11 cellular contexts compared by ENCODE assay signal in genomic region chr11:11400635-11401232, GRCh38. TPM values are rescaled to one million over a fixed set of nuclear protein-coding genes. Genes with fewer than 3 reads are reported as not detected.
DNase-seq lines count a peak whose midpoint lies in the region; ATAC-seq and TF ChIP-seq lines count a peak whose summit lies in the region.
"Had no signal": no experiment of that assay in that cellular context is flagged by ENCODE, and none has a peak within 500 bp of the region (broad histone marks: within the 10 kb centered on the region; RNA-seq: fewer than 3 reads in every experiment).

No MANE protein-coding gene starts in this region.

- intact Hi-C loops in ovary (cut with DNase I) = no loop called here

- H3K4me3 Mint-ChIP-seq in WTC11 (no peak overlapping the region), neural crest cell (no peak overlapping the region)
- H3K4me3 Mint-ChIP-seq: activated T-cell treated with anti-CD3 and anti-CD28 coated beads, Interleukin-2, amount 50 U/mL, for 24 hours; naive B cell; stimulated activated naive CD8-positive, alpha-beta T cell treated with anti-CD3 and anti-CD28 coated beads, Interleukin-15, amount 100 ng/mL, for 72 hours had no signal

- H3K9me3 Mint-ChIP-seq in WTC11 (no peaks in the 10 kb centered on the region), neural crest cell (no peaks in the 10 kb centered on the region)
- H3K9me3 Mint-ChIP-seq: activated T-cell treated with anti-CD3 and anti-CD28 coated beads, Interleukin-2, amount 50 U/mL, for 24 hours; naive B cell; stimulated activated naive CD8-positive, alpha-beta T cell treated with anti-CD3 and anti-CD28 coated beads, Interleukin-15, amount 100 ng/mL, for 72 hours had no signal

- no peaks in the 10 kb centered on the region for H3K9me3 ChIP-seq in ovary

- CTCF ChIA-PET in WTC11 (lab: Charles Lee) = interaction anchor here (0.8 to 1.7 kb wide), 3 partner anchors 120 to 387 kb away, joined by 3 to 8 read pairs (median 4); no protein-coding TSS in a partner anchor

- no peak overlapping the region for H3K4me3 ChIP-seq in ovary

- H3K27ac Mint-ChIP-seq in WTC11 (no peak overlapping the region), neural crest cell (ENCODE audit: unreplicated experiment) (no peak overlapping the region)
- H3K27ac Mint-ChIP-seq: activated T-cell treated with anti-CD3 and anti-CD28 coated beads, Interleukin-2, amount 50 U/mL, for 24 hours; stimulated activated naive CD8-positive, alpha-beta T cell treated with anti-CD3 and anti-CD28 coated beads, Interleukin-15, amount 100 ng/mL, for 72 hours had no signal

- no peaks in the 10 kb centered on the region for H3K4me1 ChIP-seq in ovary (ENCODE audit: insufficient read depth)

- no peak for TF ChIP-seq EP300 in ovary (IDR thresholded peaks at IDR 0.05)

- TF ChIP-seq CTCF in WTC11 (IDR thresholded peaks at IDR 0.05) (peak; percentile 44), neural crest cell (conservative IDR thresholded peaks at IDR 0.05) (peak; percentile 22), ovary (IDR thresholded peaks at IDR 0.05) (no peak)

- H3K27ac ChIP-seq in ovary = no peak overlapping the region

- WGBS in ovary, 3 donors = 94 to 96% (median 94%) methylated on average over 9 of the region's 9 CpGs

- no peaks in the 10 kb centered on the region for H3K36me3 Mint-ChIP-seq in WTC11
- H3K36me3 Mint-ChIP-seq in neural crest cell (ENCODE audit: low read depth) = no peaks in the 10 kb centered on the region
- H3K36me3 Mint-ChIP-seq: naive B cell had no signal

- peaks cover 19% of the 10 kb centered on the region for H3K4me1 Mint-ChIP-seq in WTC11
- H3K4me1 Mint-ChIP-seq in neural crest cell = peaks cover 8% of the 10 kb centered on the region
- H3K4me1 Mint-ChIP-seq: naive B cell; stimulated activated naive CD8-positive, alpha-beta T cell treated with anti-CD3 and anti-CD28 coated beads, Interleukin-15, amount 100 ng/mL, for 72 hours had no signal

- POLR2A ChIA-PET in WTC11 (lab: Charles Lee) = no interaction called here

- TF ChIP-seq POLR2A in ovary (IDR thresholded peaks at IDR 0.05) = no peak

- ATAC-seq in WTC11 (peak; percentile 80), HG02852 (IDR thresholded peaks at IDR 0.05; ENCODE audit: unreplicated experiment) (no peak), GM21528 (IDR thresholded peaks at IDR 0.05; ENCODE audit: low FRiP score, unreplicated experiment) (no peak)
- ATAC-seq: stimulated activated naive CD8-positive, alpha-beta T cell treated with anti-CD3 and anti-CD28 coated beads, Interleukin-15, amount 100 ng/mL, for 72 hours had no signal

- H3K36me3 ChIP-seq in ovary = no peaks in the 10 kb centered on the region

- H3K27me3 Mint-ChIP-seq in WTC11 (ENCODE audit: low read depth) = no peaks in the 10 kb centered on the region
- H3K27me3 Mint-ChIP-seq in neural crest cell (ENCODE audit: low read depth) = no peaks in the 10 kb centered on the region

- H3K27me3 ChIP-seq in ovary = no peaks in the 10 kb centered on the region

- DNase-seq in NCI-H82 (lab: John Stamatoyannopoulos, UW) = peak; percentile 45
- DNase-seq in NCI-H82 treated with DMSO at 0.1 percent for 48 hours (lab: John Stamatoyannopoulos, UW; ENCODE audit: unreplicated experiment) = no peak
- DNase-seq in HuH-7 (ENCODE audit: low spot score) = peak; percentile 47
- DNase-seq in WTC11 (ENCODE audit: low spot score) = peak; percentile 55
- DNase-seq in neural crest cell (ENCODE audit: low read depth, low spot score) = no peak
- no peak for DNase-seq in ovary
- DNase-seq: activated T-cell treated with anti-CD3 and anti-CD28 coated beads, Interleukin-2, amount 50 U/mL, for 24 hours; naive B cell; stimulated activated naive CD8-positive, alpha-beta T cell treated with anti-CD3 and anti-CD28 coated beads, Interleukin-15, amount 100 ng/mL, for 72 hours had no signal

TF ChIP-seq in WTC11, 78 proteins besides CTCF, POLR2A, EP300 and RAD21:
- TF ChIP-seq ATF3 (CRISPR knock-in tag; conservative IDR thresholded peaks at IDR 0.05) = no peak
- TF ChIP-seq ZNF317 (CRISPR knock-in tag; IDR thresholded peaks at IDR 0.05; ENCODE audit: borderline replicate concordance, low read depth) = no peak
- no peak for TF ChIP-seq RORB (CRISPR knock-in tag; IDR thresholded peaks at IDR 0.05)
- no peak for TF ChIP-seq JUN (CRISPR knock-in tag; IDR thresholded peaks at IDR 0.05)
- TF ChIP-seq FOXJ3 (CRISPR knock-in tag; IDR thresholded peaks at IDR 0.05; ENCODE audit: borderline replicate concordance) = no peak
- no peak for TF ChIP-seq NFE2L1 (CRISPR knock-in tag; IDR thresholded peaks at IDR 0.05)
- no peak for TF ChIP-seq ERG (CRISPR knock-in tag; IDR thresholded peaks at IDR 0.05)

RNA-seq across cellular contexts. Expression of gene CSNK2A3, which starts 47.7 kb away (rescaled TPM):
- total RNA-seq in WTC11 (2021) (0.96 to 1.4 TPM (median 1.1 TPM) in 3 replicates), neural crest cell (0.39 and 0.82 TPM in 2 replicates), ovary (1 to 10 TPM in 1 of 7 donors, under 1 TPM in 5, not detected in 1; 0.23 to 1.9 (median 0.48) TPM)
- 1 to 10 TPM in 1 of 2 donors, under 1 TPM in 1; 0.22 to 2.4 TPM for polyA plus RNA-seq in ovary

Comparison
In these comparisons a context has a peak if more than half of its experiments do, and no peak if none do; other contexts are left out.
1. DNase-seq: peak in NCI-H82 (single experiment), HuH-7 (single experiment) and WTC11 (single experiment); none in NCI-H82 treated with DMSO at 0.1 percent for 48 hours (single experiment), neural crest cell (single experiment) and ovary (0 of 5).
2. CTCF ChIP-seq: peak in WTC11 (single experiment) and neural crest cell (single experiment); none in ovary (0 of 3).